In the genomic region with DNA sequence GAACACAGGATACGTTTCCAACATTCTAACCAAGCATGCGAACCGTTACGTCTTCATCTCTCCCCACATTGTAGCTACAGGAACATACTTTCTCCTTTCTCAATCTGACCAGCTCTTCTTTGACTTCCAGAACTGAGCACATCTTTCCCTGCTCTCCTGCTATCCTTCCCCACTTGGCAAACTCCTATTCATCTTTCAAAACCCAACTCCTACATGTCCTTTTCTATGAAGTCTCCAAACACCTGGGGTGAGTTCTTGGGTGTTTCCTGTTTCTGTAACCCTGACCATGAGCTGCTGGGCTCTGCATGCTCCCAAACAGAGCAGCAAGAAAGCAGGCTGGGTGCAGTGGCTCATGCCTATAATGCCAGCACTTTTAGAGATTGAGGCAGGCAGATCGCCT, we compare ENCODE assay signal across 1 cellular context.
TF ChIP-seq lines count a peak whose summit lies in the region.

No MANE protein-coding gene starts in this region.

TF ChIP-seq in HEK293, 187 proteins besides CTCF, POLR2A, EP300 and RAD21:
- TF ChIP-seq ZFP3 (tag by site-specific recombination; IDR thresholded peaks at IDR 0.05; ENCODE audit: low read depth), result peak; percentile 87
- no peak for TF ChIP-seq ZNF114 (tag by site-specific recombination; IDR thresholded peaks at IDR 0.05)
- TF ChIP-seq ZNF221 (tag by site-specific recombination; IDR thresholded peaks at IDR 0.05; ENCODE audit: borderline replicate concordance), result no peak
- no peak for TF ChIP-seq ZNF211 (tag by site-specific recombination; IDR thresholded peaks at IDR 0.05; ENCODE audit: low read depth)
